In genomic region chr14:93717222-93717967, GRCh38 we compare ENCODE assay signal across 14 cellular contexts.
"Had no signal": no experiment of that assay in that cellular context is flagged by ENCODE, and none has a peak within 500 bp of the region (broad histone marks: within the 10 kb centered on the region; RNA-seq: fewer than 3 reads in every experiment).

No MANE protein-coding gene starts in this region.

- H3K4me1 ChIP-seq: SJSA1, upper lobe of left lung had no signal

- H3K27ac Mint-ChIP-seq: activated naive CD8-positive, alpha-beta T cell treated with anti-CD3 and anti-CD28 coated beads, Interleukin-2, amount 10 ng/mL, durations not matched to agents 7 days and 5 days; activated T-cell treated with anti-CD3 and anti-CD28 coated beads, Interleukin-2, amount 50 U/mL, for 24 hours; naive thymus-derived CD8-positive, alpha-beta T cell; stimulated activated naive CD8-positive, alpha-beta T cell treated with anti-CD3 and anti-CD28 coated beads, Interleukin-15, Interleukin-2, amounts not matched to agents 100 ng/mL and 50 ng/mL, for 24 hours had no signal

- H3K4me2 ChIP-seq: smooth muscle cell had no signal

- H3K4me3 Mint-ChIP-seq: activated naive CD8-positive, alpha-beta T cell treated with anti-CD3 and anti-CD28 coated beads, Interleukin-2, amount 10 ng/mL, durations not matched to agents 7 days and 5 days; activated T-cell treated with anti-CD3 and anti-CD28 coated beads, Interleukin-2, amount 50 U/mL, for 24 hours; naive thymus-derived CD8-positive, alpha-beta T cell; stimulated activated naive CD8-positive, alpha-beta T cell treated with anti-CD3 and anti-CD28 coated beads, Interleukin-15, Interleukin-2, amounts not matched to agents 100 ng/mL and 50 ng/mL, for 24 hours had no signal

- H3K27me3 ChIP-seq: brain microvascular endothelial cell, SJSA1, upper lobe of left lung had no signal

- H3K4me1 Mint-ChIP-seq: activated naive CD8-positive, alpha-beta T cell treated with anti-CD3 and anti-CD28 coated beads, Interleukin-2, amount 10 ng/mL, durations not matched to agents 7 days and 5 days had no signal

- H3K9me3 Mint-ChIP-seq: activated naive CD8-positive, alpha-beta T cell treated with anti-CD3 and anti-CD28 coated beads, Interleukin-2, amount 10 ng/mL, durations not matched to agents 7 days and 5 days; activated T-cell treated with anti-CD3 and anti-CD28 coated beads, Interleukin-2, amount 50 U/mL, for 24 hours; stimulated activated naive CD8-positive, alpha-beta T cell treated with anti-CD3 and anti-CD28 coated beads, Interleukin-15, Interleukin-2, amounts not matched to agents 100 ng/mL and 50 ng/mL, for 24 hours had no signal

- H3K36me3 Mint-ChIP-seq: activated naive CD8-positive, alpha-beta T cell treated with anti-CD3 and anti-CD28 coated beads, Interleukin-2, amount 10 ng/mL, durations not matched to agents 7 days and 5 days; naive thymus-derived CD8-positive, alpha-beta T cell had no signal

- DNase-seq: activated CD4-positive, alpha-beta T cell treated with anti-CD3 and anti-CD28 coated beads, Interleukin-2, amount 50 U/mL, for 1 hour; activated gamma-delta T cell; activated naive CD8-positive, alpha-beta T cell treated with anti-CD3 and anti-CD28 coated beads, Interleukin-2, amount 10 ng/mL, durations not matched to agents 7 days and 5 days; activated T-cell treated with anti-CD3 and anti-CD28 coated beads, Interleukin-2, amount 50 U/mL, for 24 hours; brain microvascular endothelial cell; dermis blood vessel endothelial cell; mesenchymal stem cell had no signal

- H3K27ac ChIP-seq: brain microvascular endothelial cell, SJSA1, upper lobe of left lung had no signal

- H3K36me3 ChIP-seq: brain microvascular endothelial cell, SJSA1, upper lobe of left lung had no signal

- H3K9me3 ChIP-seq: SJSA1, upper lobe of left lung had no signal

- H3K27me3 Mint-ChIP-seq: stimulated activated naive CD8-positive, alpha-beta T cell treated with anti-CD3 and anti-CD28 coated beads, Interleukin-15, Interleukin-2, amounts not matched to agents 100 ng/mL and 50 ng/mL, for 24 hours had no signal

- ATAC-seq: activated CD4-positive, CD25-positive, alpha-beta regulatory T cell treated with anti-CD3 and anti-CD28 coated beads, Interleukin-2, amount 50 U/mL, for 24 hours; esophagus mucosa; naive thymus-derived CD8-positive, alpha-beta T cell had no signal

- H3K4me3 ChIP-seq: SJSA1, smooth muscle cell, upper lobe of left lung had no signal
